ENCODE assay signal across 9 cellular contexts in genomic region chr7:128404826-128405344, GRCh38. TPM values are rescaled to one million over a fixed set of nuclear protein-coding genes. Genes with fewer than 3 reads are reported as not detected.
DNase-seq lines count a peak whose midpoint lies in the region; ATAC-seq and TF ChIP-seq lines count a peak whose summit lies in the region.
"Had no signal": no experiment of that assay in that cellular context is flagged by ENCODE, and none has a peak within 500 bp of the region (broad histone marks: within the 10 kb centered on the region; RNA-seq: fewer than 3 reads in every experiment).

No MANE protein-coding gene starts in this region.

- H3K4me3 ChIP-seq in HCT116 (replicated peaks in 1 of 2; ENCODE audit: low read depth in 1 of 2, low read length in 2 of 2) (peak overlapping the region; percentile 84 to 96), thoracic aorta (peak overlapping the region; percentile 90)

- H3K27ac Mint-ChIP-seq in activated naive CD4-positive, alpha-beta T cell treated with anti-CD3 and anti-CD28 coated beads, Interleukin-2, amount 50 U/mL, for 72 hours, result peak overlapping the region; percentile 66 to 84

- no peak for TF ChIP-seq RAD21 in HCT116 (IDR thresholded peaks at IDR 0.05; ENCODE audit: low read depth)

- DNase-seq in AG08395 (ENCODE audit: low spot score) (peak; percentile 42), HCT116 (ENCODE audit: low read depth, low spot score) (no peak), kidney tubule cell (ENCODE audit: low spot score) (peak; percentile 14), thoracic aorta (ENCODE audit: low spot score) (no peak), ecto neural progenitor cell (ENCODE audit: low spot score) (no peak), NCI-H187 (lab: John Stamatoyannopoulos, UW) (no peak)
- DNase-seq in activated naive CD4-positive, alpha-beta T cell treated with anti-CD3 and anti-CD28 coated beads, Interleukin-2, amount 50 U/mL, for 72 hours (ENCODE audit: low spot score in 2 of 2), result no peak

- ATAC-seq in HCT116 (peak; percentile 8; the same call in 1 of the 2 replicates), thoracic aorta (ENCODE audit: insufficient number of reproducible peaks, low FRiP score, low read depth) (no peak), HG03175 (IDR thresholded peaks at IDR 0.05; ENCODE audit: unreplicated experiment) (no peak)
- ATAC-seq in activated naive CD4-positive, alpha-beta T cell treated with anti-CD3 and anti-CD28 coated beads, Interleukin-2, amount 50 U/mL, for 72 hours, result no peak

- H3K36me3 ChIP-seq in HCT116 (ENCODE audit: control insufficient read depth in 1 of 2, insufficient read depth in 2 of 2, low read length in 2 of 2) (peaks cover 14 to 23% of the 10 kb centered on the region in 2 experiments; a peak in 3 of 4 replicates), thoracic aorta (peaks cover 11% of the 10 kb centered on the region)

- no TSS peak for BruUV-seq in HCT116 (replicated peaks; lab: Mats Ljungman, UMichigan)

- no peaks in the 10 kb centered on the region for H3K9me3 Mint-ChIP-seq in activated naive CD4-positive, alpha-beta T cell treated with anti-CD3 and anti-CD28 coated beads, Interleukin-2, amount 50 U/mL, for 72 hours

- H3K79me2 ChIP-seq in HCT116 (ENCODE audit: insufficient read depth, low read length), result peaks cover 33% of the 10 kb centered on the region

- POLR2A ChIA-PET in HCT116 (lab: Charles Lee), result no interaction called here

- H3K4me1 ChIP-seq in HCT116 (ENCODE audit: control insufficient read depth in 1 of 2, insufficient read depth in 2 of 2, low read length in 2 of 2) (peaks cover 29 to 48% of the 10 kb centered on the region in 2 experiments), thoracic aorta (ENCODE audit: control insufficient read depth in 1 of 2, low read depth in 2 of 2) (peaks cover 22 to 38% of the 10 kb centered on the region in 2 donors)

- no peaks in the 10 kb centered on the region for H4K20me1 ChIP-seq in HCT116 (ENCODE audit: insufficient read depth)

- H3K27me3 ChIP-seq in HCT116 (ENCODE audit: insufficient read depth, low read length), result no peaks in the 10 kb centered on the region
- no peaks in the 10 kb centered on the region for H3K27me3 ChIP-seq in thoracic aorta (replicated peaks; ENCODE audit: insufficient read depth)

- H3K9me2 ChIP-seq in HCT116 (ENCODE audit: insufficient read depth), result no peaks in the 10 kb centered on the region

- H3K4me2 ChIP-seq in HCT116 (ENCODE audit: low read length), result peak overlapping the region; percentile 98

- no peaks in the 10 kb centered on the region for H3K36me3 Mint-ChIP-seq in activated naive CD4-positive, alpha-beta T cell treated with anti-CD3 and anti-CD28 coated beads, Interleukin-2, amount 50 U/mL, for 72 hours

- peak overlapping the region; percentile 94 for H3K9ac ChIP-seq in HCT116 (ENCODE audit: low read length)

- CTCF ChIA-PET in HCT116 (lab: Charles Lee), result interaction anchor here (0.7 to 1.1 kb wide), 2 partner anchors 17 to 57 kb away, joined by 3 to 4 read pairs; no protein-coding TSS in a partner anchor

- H3K9me3 ChIP-seq in HCT116 (ENCODE audit: control insufficient read depth in 1 of 2, insufficient read depth in 1 of 2, low read depth in 1 of 2, low read length in 2 of 2) (no peaks in the 10 kb centered on the region), thoracic aorta (no peaks in the 10 kb centered on the region)

- RAD21 ChIA-PET in HCT116 (lab: Charles Lee; ENCODE audit: low non-redundant PET in 1 of 2, low total read pairs in 2 of 2, uncharacterized antibody in 2 of 2, unreplicated experiment in 2 of 2), result no interaction called here

- H2AFZ ChIP-seq in HCT116 (ENCODE audit: low read depth, low read length, poor library complexity, severe bottlenecking), result no peak overlapping the region

- intact Hi-C loops in HCT116 (cut with micrococcal nuclease), result no loop called here

- TF ChIP-seq CTCF in HCT116 (IDR thresholded peaks at IDR 0.05 in 2 of 3, conservative IDR thresholded peaks at IDR 0.05 in 1 of 3; ENCODE audit: borderline replicate concordance in 1 of 3, insufficient read depth in 1 of 3, low read depth in 2 of 3, low read length in 2 of 3) (peak in 2 of 3 experiments; percentile 34 to 47; a peak in 3 of 6 replicates), thoracic aorta (IDR thresholded peaks at IDR 0.05) (no peak)

- TF ChIP-seq POLR2A in HCT116 (IDR thresholded peaks at IDR 0.05; ENCODE audit: borderline replicate concordance, extremely low read depth, insufficient read depth, insufficient read length), result no peak

- H3K27ac ChIP-seq in HCT116 (ENCODE audit: low read depth, low read length), result peak overlapping the region; percentile 73
- peak overlapping the region; percentile 46 to 59 for H3K27ac ChIP-seq in thoracic aorta

TF ChIP-seq in HCT116, 20 proteins besides CTCF, POLR2A, EP300 and RAD21:
- no peak for TF ChIP-seq ZNF274 (IDR thresholded peaks at IDR 0.05; ENCODE audit: low read depth, low read length)
TF ChIP-seq in HCT116: peak in this region for 0.

RNA-seq across cellular contexts. Expression of gene IMPDH1, which starts 4.9 kb away (rescaled TPM):
- 98.2 TPM for total RNA-seq in HCT116 (2021; ENCODE audit: unreplicated experiment)
- polyA plus RNA-seq in HCT116 (2012), result 82.5 and 94.8 TPM in 2 replicates
- total RNA-seq in activated naive CD4-positive, alpha-beta T cell treated with anti-CD3 and anti-CD28 coated beads, Interleukin-2, amount 50 U/mL, for 72 hours, result 10 to 100 TPM; 29.5 to 66.9 TPM
- 10 to 100 TPM; 48.1 to 59.7 TPM for total RNA-seq in thoracic aorta

RNA-seq across cellular contexts. Expression of gene PRRT4, which starts 43.4 kb away (rescaled TPM):
- 4.0 TPM for total RNA-seq in HCT116 (2021; ENCODE audit: unreplicated experiment)
- polyA plus RNA-seq in HCT116 (2012), result 2.5 and 3.4 TPM in 2 replicates
- under 1 TPM in 1 of 2 donors, not detected in 1; 0.27 TPM for total RNA-seq in activated naive CD4-positive, alpha-beta T cell treated with anti-CD3 and anti-CD28 coated beads, Interleukin-2, amount 50 U/mL, for 72 hours
- total RNA-seq in thoracic aorta, result 1 to 10 TPM; 2.2 to 3.7 TPM
- total RNA-seq: renal cortical epithelial cell had no signal

RNA-seq across cellular contexts. Expression of gene HILPDA, which starts 50.8 kb away (rescaled TPM):
- 32.8 TPM for total RNA-seq in HCT116 (2021; ENCODE audit: unreplicated experiment)
- polyA plus RNA-seq in HCT116 (2012), result 42.3 and 45.2 TPM in 2 replicates
- 100 to 1,000 TPM in 1 of 2 donors, 10 to 100 TPM in 1; 20.3 to 239 TPM for total RNA-seq in activated naive CD4-positive, alpha-beta T cell treated with anti-CD3 and anti-CD28 coated beads, Interleukin-2, amount 50 U/mL, for 72 hours
- total RNA-seq in thoracic aorta, result 10 to 100 TPM in 1 of 2 donors, 1 to 10 TPM in 1; 9.3 to 19.8 TPM

Comparison
In these comparisons a context has a peak if more than half of its experiments do, and no peak if none do; other contexts are left out.
1. DNase-seq: peak in AG08395 (single experiment) and kidney tubule cell (single experiment); none in HCT116 (single experiment), activated naive CD4-positive, alpha-beta T cell treated with anti-CD3 and anti-CD28 coated beads, Interleukin-2, amount 50 U/mL, for 72 hours (0 of 2), thoracic aorta (single experiment), ecto neural progenitor cell (single experiment) and NCI-H187 (0 of 2).